Comparison of ENCODE assay signal across 1 cellular context in the genomic region with DNA sequence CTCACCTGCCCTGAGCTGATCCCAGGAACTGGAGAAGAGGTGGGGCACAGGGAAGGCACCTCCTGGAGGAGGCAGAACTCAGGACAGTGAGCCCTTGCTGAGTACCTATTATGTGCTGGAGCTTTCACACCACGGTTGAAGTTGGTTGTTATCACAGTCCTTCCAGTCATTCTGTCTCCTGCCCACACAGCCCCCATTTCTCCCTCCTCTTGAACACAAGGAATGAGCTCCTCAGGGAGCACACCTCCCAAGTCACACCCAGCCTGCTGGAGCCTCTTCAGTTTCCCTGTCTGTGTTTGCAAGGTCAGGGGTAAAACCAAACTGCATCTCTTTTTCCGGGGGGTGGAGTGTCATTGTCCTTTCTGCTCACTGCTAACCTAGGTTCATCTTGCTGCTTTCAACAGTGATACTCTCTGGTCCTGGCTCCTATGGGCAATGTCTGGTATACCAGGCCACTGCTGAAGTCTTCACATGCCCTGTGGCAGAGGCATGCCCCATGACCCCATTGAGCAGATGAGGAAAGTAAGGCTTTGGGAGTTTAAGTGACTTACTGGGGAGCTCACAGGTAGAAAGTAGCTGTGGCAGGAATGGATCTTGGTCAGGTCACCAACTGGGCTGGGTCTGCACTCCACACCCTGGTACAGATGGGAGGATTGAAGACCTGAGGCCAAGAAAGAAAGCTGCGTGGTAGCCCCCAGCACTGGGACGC.
TF ChIP-seq lines count a peak whose summit lies in the region.

No MANE protein-coding gene starts in this region.

TF ChIP-seq in K562, 482 proteins besides CTCF, POLR2A, EP300 and RAD21 (continued from another document and continues in another):
- TF ChIP-seq, protein P1, sequence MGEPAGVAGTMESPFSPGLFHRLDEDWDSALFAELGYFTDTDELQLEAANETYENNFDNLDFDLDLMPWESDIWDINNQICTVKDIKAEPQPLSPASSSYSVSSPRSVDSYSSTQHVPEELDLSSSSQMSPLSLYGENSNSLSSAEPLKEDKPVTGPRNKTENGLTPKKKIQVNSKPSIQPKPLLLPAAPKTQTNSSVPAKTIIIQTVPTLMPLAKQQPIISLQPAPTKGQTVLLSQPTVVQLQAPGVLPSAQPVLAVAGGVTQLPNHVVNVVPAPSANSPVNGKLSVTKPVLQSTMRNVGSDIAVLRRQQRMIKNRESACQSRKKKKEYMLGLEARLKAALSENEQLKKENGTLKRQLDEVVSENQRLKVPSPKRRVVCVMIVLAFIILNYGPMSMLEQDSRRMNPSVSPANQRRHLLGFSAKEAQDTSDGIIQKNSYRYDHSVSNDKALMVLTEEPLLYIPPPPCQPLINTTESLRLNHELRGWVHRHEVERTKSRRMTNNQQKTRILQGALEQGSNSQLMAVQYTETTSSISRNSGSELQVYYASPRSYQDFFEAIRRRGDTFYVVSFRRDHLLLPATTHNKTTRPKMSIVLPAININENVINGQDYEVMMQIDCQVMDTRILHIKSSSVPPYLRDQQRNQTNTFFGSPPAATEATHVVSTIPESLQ (CRISPR knock-in tag; IDR thresholded peaks at IDR 0.05) = no peak
- TF ChIP-seq, protein P2, sequence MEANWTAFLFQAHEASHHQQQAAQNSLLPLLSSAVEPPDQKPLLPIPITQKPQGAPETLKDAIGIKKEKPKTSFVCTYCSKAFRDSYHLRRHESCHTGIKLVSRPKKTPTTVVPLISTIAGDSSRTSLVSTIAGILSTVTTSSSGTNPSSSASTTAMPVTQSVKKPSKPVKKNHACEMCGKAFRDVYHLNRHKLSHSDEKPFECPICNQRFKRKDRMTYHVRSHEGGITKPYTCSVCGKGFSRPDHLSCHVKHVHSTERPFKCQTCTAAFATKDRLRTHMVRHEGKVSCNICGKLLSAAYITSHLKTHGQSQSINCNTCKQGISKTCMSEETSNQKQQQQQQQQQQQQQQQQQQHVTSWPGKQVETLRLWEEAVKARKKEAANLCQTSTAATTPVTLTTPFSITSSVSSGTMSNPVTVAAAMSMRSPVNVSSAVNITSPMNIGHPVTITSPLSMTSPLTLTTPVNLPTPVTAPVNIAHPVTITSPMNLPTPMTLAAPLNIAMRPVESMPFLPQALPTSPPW (CRISPR knock-in tag; IDR thresholded peaks at IDR 0.05) = no peak
- TF ChIP-seq EGR1 (conservative IDR thresholded peaks at IDR 0.05) (peak; percentile 47; the same call in 1 of the 2 replicates), ZFP1 (CRISPR knock-in tag; IDR thresholded peaks at IDR 0.05) (no peak), TSC22D4 (tag; IDR thresholded peaks at IDR 0.05) (no peak), HMG20B (CRISPR knock-in tag; IDR thresholded peaks at IDR 0.05) (no peak), COPS2 (conservative IDR thresholded peaks at IDR 0.05) (no peak), ZNF282 (CRISPR knock-in tag; IDR thresholded peaks at IDR 0.05) (no peak), ELF1 (tag; IDR thresholded peaks at IDR 0.05) (no peak), ZNF77 (CRISPR knock-in tag; IDR thresholded peaks at IDR 0.05) (no peak), ASH1L (IDR thresholded peaks at IDR 0.05; ENCODE audit: borderline replicate concordance, low read depth, partially characterized antibody) (no peak), RHOXF2B (CRISPR knock-in tag; conservative IDR thresholded peaks at IDR 0.05) (no peak), FOXA3 (CRISPR knock-in tag; conservative IDR thresholded peaks at IDR 0.05 in 1 of 2, IDR thresholded peaks at IDR 0.05 in 1 of 2) (no peak), FOXP1 (CRISPR knock-in tag; IDR thresholded peaks at IDR 0.05) (no peak), FOXJ2 (tag; IDR thresholded peaks at IDR 0.05) (no peak), KDM1A (IDR thresholded peaks at IDR 0.05) (peak in 1 of 2 experiments; percentile 32; a peak in 1 of 4 replicates), POU5F1 (IDR thresholded peaks at IDR 0.05; ENCODE audit: borderline replicate concordance, low read depth, low read length, partially characterized antibody) (no peak), ZNF217 (CRISPR knock-in tag; IDR thresholded peaks at IDR 0.05) (no peak), ZNF324 (CRISPR knock-in tag; IDR thresholded peaks at IDR 0.05) (no peak), MAFG (tag; conservative IDR thresholded peaks at IDR 0.05) (no peak), MBD2 (IDR thresholded peaks at IDR 0.05; ENCODE audit: borderline replicate concordance, low read depth) (no peak), PHF8 (IDR thresholded peaks at IDR 0.05; ENCODE audit: borderline replicate concordance, low read length) (no peak)
- TF ChIP-seq, protein P3, sequence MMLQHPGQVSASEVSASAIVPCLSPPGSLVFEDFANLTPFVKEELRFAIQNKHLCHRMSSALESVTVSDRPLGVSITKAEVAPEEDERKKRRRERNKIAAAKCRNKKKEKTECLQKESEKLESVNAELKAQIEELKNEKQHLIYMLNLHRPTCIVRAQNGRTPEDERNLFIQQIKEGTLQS (IDR thresholded peaks at IDR 0.05) = no peak
- TF ChIP-seq, protein P3 (CRISPR knock-in tag; conservative IDR thresholded peaks at IDR 0.05) = no peak
- TF ChIP-seq, protein P4, sequence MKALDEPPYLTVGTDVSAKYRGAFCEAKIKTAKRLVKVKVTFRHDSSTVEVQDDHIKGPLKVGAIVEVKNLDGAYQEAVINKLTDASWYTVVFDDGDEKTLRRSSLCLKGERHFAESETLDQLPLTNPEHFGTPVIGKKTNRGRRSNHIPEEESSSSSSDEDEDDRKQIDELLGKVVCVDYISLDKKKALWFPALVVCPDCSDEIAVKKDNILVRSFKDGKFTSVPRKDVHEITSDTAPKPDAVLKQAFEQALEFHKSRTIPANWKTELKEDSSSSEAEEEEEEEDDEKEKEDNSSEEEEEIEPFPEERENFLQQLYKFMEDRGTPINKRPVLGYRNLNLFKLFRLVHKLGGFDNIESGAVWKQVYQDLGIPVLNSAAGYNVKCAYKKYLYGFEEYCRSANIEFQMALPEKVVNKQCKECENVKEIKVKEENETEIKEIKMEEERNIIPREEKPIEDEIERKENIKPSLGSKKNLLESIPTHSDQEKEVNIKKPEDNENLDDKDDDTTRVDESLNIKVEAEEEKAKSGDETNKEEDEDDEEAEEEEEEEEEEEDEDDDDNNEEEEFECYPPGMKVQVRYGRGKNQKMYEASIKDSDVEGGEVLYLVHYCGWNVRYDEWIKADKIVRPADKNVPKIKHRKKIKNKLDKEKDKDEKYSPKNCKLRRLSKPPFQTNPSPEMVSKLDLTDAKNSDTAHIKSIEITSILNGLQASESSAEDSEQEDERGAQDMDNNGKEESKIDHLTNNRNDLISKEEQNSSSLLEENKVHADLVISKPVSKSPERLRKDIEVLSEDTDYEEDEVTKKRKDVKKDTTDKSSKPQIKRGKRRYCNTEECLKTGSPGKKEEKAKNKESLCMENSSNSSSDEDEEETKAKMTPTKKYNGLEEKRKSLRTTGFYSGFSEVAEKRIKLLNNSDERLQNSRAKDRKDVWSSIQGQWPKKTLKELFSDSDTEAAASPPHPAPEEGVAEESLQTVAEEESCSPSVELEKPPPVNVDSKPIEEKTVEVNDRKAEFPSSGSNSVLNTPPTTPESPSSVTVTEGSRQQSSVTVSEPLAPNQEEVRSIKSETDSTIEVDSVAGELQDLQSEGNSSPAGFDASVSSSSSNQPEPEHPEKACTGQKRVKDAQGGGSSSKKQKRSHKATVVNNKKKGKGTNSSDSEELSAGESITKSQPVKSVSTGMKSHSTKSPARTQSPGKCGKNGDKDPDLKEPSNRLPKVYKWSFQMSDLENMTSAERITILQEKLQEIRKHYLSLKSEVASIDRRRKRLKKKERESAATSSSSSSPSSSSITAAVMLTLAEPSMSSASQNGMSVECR (CRISPR knock-in tag; IDR thresholded peaks at IDR 0.05) = no peak
- TF ChIP-seq, protein P5, sequence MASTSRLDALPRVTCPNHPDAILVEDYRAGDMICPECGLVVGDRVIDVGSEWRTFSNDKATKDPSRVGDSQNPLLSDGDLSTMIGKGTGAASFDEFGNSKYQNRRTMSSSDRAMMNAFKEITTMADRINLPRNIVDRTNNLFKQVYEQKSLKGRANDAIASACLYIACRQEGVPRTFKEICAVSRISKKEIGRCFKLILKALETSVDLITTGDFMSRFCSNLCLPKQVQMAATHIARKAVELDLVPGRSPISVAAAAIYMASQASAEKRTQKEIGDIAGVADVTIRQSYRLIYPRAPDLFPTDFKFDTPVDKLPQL (IDR thresholded peaks at IDR 0.05; ENCODE audit: extremely low read depth, insufficient read length) = no peak
- TF ChIP-seq, protein P6, sequence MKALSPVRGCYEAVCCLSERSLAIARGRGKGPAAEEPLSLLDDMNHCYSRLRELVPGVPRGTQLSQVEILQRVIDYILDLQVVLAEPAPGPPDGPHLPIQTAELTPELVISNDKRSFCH (CRISPR knock-in tag; IDR thresholded peaks at IDR 0.05) = no peak
- TF ChIP-seq, protein P6 (tag; IDR thresholded peaks at IDR 0.05) = no peak
- TF ChIP-seq, protein P7, sequence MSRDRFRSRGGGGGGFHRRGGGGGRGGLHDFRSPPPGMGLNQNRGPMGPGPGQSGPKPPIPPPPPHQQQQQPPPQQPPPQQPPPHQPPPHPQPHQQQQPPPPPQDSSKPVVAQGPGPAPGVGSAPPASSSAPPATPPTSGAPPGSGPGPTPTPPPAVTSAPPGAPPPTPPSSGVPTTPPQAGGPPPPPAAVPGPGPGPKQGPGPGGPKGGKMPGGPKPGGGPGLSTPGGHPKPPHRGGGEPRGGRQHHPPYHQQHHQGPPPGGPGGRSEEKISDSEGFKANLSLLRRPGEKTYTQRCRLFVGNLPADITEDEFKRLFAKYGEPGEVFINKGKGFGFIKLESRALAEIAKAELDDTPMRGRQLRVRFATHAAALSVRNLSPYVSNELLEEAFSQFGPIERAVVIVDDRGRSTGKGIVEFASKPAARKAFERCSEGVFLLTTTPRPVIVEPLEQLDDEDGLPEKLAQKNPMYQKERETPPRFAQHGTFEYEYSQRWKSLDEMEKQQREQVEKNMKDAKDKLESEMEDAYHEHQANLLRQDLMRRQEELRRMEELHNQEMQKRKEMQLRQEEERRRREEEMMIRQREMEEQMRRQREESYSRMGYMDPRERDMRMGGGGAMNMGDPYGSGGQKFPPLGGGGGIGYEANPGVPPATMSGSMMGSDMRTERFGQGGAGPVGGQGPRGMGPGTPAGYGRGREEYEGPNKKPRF (IDR thresholded peaks at IDR 0.05; ENCODE audit: low read depth, low read length) = no peak
- TF ChIP-seq, protein P8, sequence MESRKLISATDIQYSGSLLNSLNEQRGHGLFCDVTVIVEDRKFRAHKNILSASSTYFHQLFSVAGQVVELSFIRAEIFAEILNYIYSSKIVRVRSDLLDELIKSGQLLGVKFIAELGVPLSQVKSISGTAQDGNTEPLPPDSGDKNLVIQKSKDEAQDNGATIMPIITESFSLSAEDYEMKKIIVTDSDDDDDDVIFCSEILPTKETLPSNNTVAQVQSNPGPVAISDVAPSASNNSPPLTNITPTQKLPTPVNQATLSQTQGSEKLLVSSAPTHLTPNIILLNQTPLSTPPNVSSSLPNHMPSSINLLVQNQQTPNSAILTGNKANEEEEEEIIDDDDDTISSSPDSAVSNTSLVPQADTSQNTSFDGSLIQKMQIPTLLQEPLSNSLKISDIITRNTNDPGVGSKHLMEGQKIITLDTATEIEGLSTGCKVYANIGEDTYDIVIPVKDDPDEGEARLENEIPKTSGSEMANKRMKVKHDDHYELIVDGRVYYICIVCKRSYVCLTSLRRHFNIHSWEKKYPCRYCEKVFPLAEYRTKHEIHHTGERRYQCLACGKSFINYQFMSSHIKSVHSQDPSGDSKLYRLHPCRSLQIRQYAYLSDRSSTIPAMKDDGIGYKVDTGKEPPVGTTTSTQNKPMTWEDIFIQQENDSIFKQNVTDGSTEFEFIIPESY (CRISPR knock-in tag; IDR thresholded peaks at IDR 0.05) = no peak
- TF ChIP-seq, protein P9, sequence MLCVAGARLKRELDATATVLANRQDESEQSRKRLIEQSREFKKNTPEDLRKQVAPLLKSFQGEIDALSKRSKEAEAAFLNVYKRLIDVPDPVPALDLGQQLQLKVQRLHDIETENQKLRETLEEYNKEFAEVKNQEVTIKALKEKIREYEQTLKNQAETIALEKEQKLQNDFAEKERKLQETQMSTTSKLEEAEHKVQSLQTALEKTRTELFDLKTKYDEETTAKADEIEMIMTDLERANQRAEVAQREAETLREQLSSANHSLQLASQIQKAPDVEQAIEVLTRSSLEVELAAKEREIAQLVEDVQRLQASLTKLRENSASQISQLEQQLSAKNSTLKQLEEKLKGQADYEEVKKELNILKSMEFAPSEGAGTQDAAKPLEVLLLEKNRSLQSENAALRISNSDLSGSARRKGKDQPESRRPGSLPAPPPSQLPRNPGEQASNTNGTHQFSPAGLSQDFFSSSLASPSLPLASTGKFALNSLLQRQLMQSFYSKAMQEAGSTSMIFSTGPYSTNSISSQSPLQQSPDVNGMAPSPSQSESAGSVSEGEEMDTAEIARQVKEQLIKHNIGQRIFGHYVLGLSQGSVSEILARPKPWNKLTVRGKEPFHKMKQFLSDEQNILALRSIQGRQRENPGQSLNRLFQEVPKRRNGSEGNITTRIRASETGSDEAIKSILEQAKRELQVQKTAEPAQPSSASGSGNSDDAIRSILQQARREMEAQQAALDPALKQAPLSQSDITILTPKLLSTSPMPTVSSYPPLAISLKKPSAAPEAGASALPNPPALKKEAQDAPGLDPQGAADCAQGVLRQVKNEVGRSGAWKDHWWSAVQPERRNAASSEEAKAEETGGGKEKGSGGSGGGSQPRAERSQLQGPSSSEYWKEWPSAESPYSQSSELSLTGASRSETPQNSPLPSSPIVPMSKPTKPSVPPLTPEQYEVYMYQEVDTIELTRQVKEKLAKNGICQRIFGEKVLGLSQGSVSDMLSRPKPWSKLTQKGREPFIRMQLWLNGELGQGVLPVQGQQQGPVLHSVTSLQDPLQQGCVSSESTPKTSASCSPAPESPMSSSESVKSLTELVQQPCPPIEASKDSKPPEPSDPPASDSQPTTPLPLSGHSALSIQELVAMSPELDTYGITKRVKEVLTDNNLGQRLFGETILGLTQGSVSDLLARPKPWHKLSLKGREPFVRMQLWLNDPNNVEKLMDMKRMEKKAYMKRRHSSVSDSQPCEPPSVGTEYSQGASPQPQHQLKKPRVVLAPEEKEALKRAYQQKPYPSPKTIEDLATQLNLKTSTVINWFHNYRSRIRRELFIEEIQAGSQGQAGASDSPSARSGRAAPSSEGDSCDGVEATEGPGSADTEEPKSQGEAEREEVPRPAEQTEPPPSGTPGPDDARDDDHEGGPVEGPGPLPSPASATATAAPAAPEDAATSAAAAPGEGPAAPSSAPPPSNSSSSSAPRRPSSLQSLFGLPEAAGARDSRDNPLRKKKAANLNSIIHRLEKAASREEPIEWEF (CRISPR knock-in tag; IDR thresholded peaks at IDR 0.05) = no peak
